In genomic region chr19:19407640-19407933, GRCh38 we compare ENCODE assay signal across 9 cellular contexts. TPM values are rescaled to one million over a fixed set of nuclear protein-coding genes. Genes with fewer than 3 reads are reported as not detected.
A peak's percentile ranks its signal among the peaks of the same experiment; 100 is the strongest.
DNase-seq lines count a peak whose midpoint lies in the region; ATAC-seq, FAIRE-seq and TF ChIP-seq lines count a peak whose summit lies in the region.
"Had no signal": no experiment of that assay in that cellular context is flagged by ENCODE, and none has a peak within 500 bp of the region (broad histone marks: within the 10 kb centered on the region; RNA-seq: fewer than 3 reads in every experiment).

No MANE protein-coding gene starts in this region.

- H3K9me3 ChIP-seq in Caco-2 (no peaks in the 10 kb centered on the region), pancreas (no peaks in the 10 kb centered on the region), sigmoid colon (no peaks in the 10 kb centered on the region)
- no peaks in the 10 kb centered on the region for H3K9me3 ChIP-seq in effector memory CD4-positive, alpha-beta T cell (ENCODE audit: control insufficient read depth, low read length)

- no peak overlapping the region for H3K27ac Mint-ChIP-seq in Caco-2 (ENCODE audit: unreplicated experiment)

- H3K27me3 ChIP-seq in Caco-2 (replicated peaks; ENCODE audit: control insufficient read depth, insufficient read depth, low read length) = no peaks in the 10 kb centered on the region
- H3K27me3 ChIP-seq in effector memory CD4-positive, alpha-beta T cell (replicated peaks; ENCODE audit: control insufficient read depth, insufficient read depth, low read length, poor library complexity, severe bottlenecking) = no peaks in the 10 kb centered on the region
- H3K27me3 ChIP-seq in pancreas = no peaks in the 10 kb centered on the region
- no peaks in the 10 kb centered on the region for H3K27me3 ChIP-seq in sigmoid colon

- H3K4me1 ChIP-seq in Caco-2 (peaks cover 34% of the 10 kb centered on the region), pancreas (peaks cover 25 to 50% (median 31%) of the 10 kb centered on the region in 3 donors), sigmoid colon (peaks cover 0 to 62% (median 46%) of the 10 kb centered on the region in 4 donors)
- H3K4me1 ChIP-seq in effector memory CD4-positive, alpha-beta T cell (ENCODE audit: control insufficient read depth, insufficient read depth, low read length, poor library complexity, severe bottlenecking) = peaks cover 50% of the 10 kb centered on the region

- no peak for DNase-seq in Caco-2
- peak; percentile 31 for DNase-seq in NAMALWA (ENCODE audit: low spot score)
- DNase-seq in effector memory CD4-positive, alpha-beta T cell = no peak
- DNase-seq in pancreas = no peak
- DNase-seq in sigmoid colon = no peak
- DNase-seq: NCI-H510A had no signal

- H3K27ac ChIP-seq in effector memory CD4-positive, alpha-beta T cell (ENCODE audit: insufficient read depth, low read length, poor library complexity, severe bottlenecking) = no peak overlapping the region
- H3K27ac ChIP-seq in pancreas (peak overlapping the region in 3 of 4 donors; percentile 75 to 80 (median 79)), sigmoid colon (peak overlapping the region in 2 of 4 donors; percentile 84 to 93)

- H3K36me3 Mint-ChIP-seq in Caco-2 (ENCODE audit: insufficient read depth, unreplicated experiment) = peaks cover 34% of the 10 kb centered on the region

- H3K4me3 ChIP-seq in Caco-2 (ENCODE audit: low read depth, low read length) (no peak overlapping the region), pancreas (peak overlapping the region in 3 of 4 donors; percentile 49 to 97 (median 87)), sigmoid colon (peak overlapping the region in 1 of 4 donors; percentile 98)
- peak overlapping the region; percentile 91 for H3K4me3 ChIP-seq in effector memory CD4-positive, alpha-beta T cell (ENCODE audit: insufficient read depth, low read depth, low read length, poor library complexity, severe bottlenecking)

- H3K9me3 Mint-ChIP-seq in Caco-2 (ENCODE audit: unreplicated experiment) = no peaks in the 10 kb centered on the region

- 51 to 63% methylated on average over 4 of the region's 4 CpGs for WGBS in pancreas, 2 donors
- WGBS in sigmoid colon, 2 donors = 65 to 76% methylated on average over 4 of the region's 4 CpGs

- CTCF ChIA-PET in Caco-2 (lab: Charles Lee) = no interaction called here

- no TSS peak for BruUV-seq in Caco-2 (replicated peaks; lab: Mats Ljungman, UMichigan)

- no peak for ATAC-seq in pancreas
- no peak for ATAC-seq in GM21526 (IDR thresholded peaks at IDR 0.05; ENCODE audit: low FRiP score, unreplicated experiment)
- no peak for ATAC-seq in HG03439 (IDR thresholded peaks at IDR 0.05; ENCODE audit: unreplicated experiment)
- no peak for ATAC-seq in HG03571 (IDR thresholded peaks at IDR 0.05; ENCODE audit: unreplicated experiment)

- TF ChIP-seq EP300 in sigmoid colon (IDR thresholded peaks at IDR 0.05) = no peak

- no peaks in the 10 kb centered on the region for H3K27me3 Mint-ChIP-seq in Caco-2 (ENCODE audit: insufficient read depth, unreplicated experiment)

- H3K4me1 Mint-ChIP-seq in Caco-2 (ENCODE audit: low read depth, unreplicated experiment) = peaks cover 24% of the 10 kb centered on the region

- POLR2A ChIA-PET in Caco-2 (lab: Charles Lee) = no interaction called here

- H3K36me3 ChIP-seq in Caco-2 (ENCODE audit: control insufficient read depth, insufficient read depth, low read length) = peaks cover 1% of the 10 kb centered on the region; the same call in 1 of the 2 replicates
- H3K36me3 ChIP-seq in effector memory CD4-positive, alpha-beta T cell (ENCODE audit: control insufficient read depth, insufficient read depth, low read length) = no peaks in the 10 kb centered on the region
- no peaks in the 10 kb centered on the region for H3K36me3 ChIP-seq in pancreas
- no peaks in the 10 kb centered on the region for H3K36me3 ChIP-seq in sigmoid colon

- no peak for TF ChIP-seq CTCF in Caco-2 (IDR thresholded peaks at IDR 0.05; ENCODE audit: insufficient read depth in 1 of 2, low read depth in 1 of 2, low read length in 1 of 2, severe bottlenecking in 1 of 2, unreplicated experiment in 1 of 2)
- no peak for TF ChIP-seq CTCF in pancreas (IDR thresholded peaks at IDR 0.05)
- TF ChIP-seq CTCF in sigmoid colon (IDR thresholded peaks at IDR 0.05) = no peak

- peak overlapping the region; percentile 95 for H3K4me3 Mint-ChIP-seq in Caco-2 (ENCODE audit: unreplicated experiment)

- intact Hi-C loops in Caco-2 (cut with micrococcal nuclease; ENCODE audit: unreplicated experiment) (loop anchor here (1.0 kb wide), 1 partner anchor 40 kb away; no protein-coding TSS in a partner anchor), pancreas (cut with DNase I) (no loop called here), sigmoid colon (cut with DNase I) (loop anchor here (5.0 to 10.0 kb wide), 4 partner anchors 40 to 257 kb away; partner anchors contain the start of genes ATP13A1 and ZNF101)

- TF ChIP-seq POLR2A in sigmoid colon (IDR thresholded peaks at IDR 0.05) = no peak

- FAIRE-seq in pancreas (lab: Jason Lieb, UNC) = no peak

RNA-seq across cellular contexts. Expression of gene GATAD2A, which starts 2.1 kb away (rescaled TPM):
- total RNA-seq in Caco-2 (2022) = 118 and 126 TPM in 2 replicates
- 10 to 100 TPM; 31.4 to 51.8 (median 41.8) TPM for total RNA-seq in pancreas
- polyA plus RNA-seq in pancreas = 10 to 100 TPM; 11.9 to 13.1 TPM
- total RNA-seq in sigmoid colon = 100 to 1,000 TPM in 1 of 4 donors, 10 to 100 TPM in 3; 18.5 to 138 (median 25.5) TPM
- 10 to 100 TPM; 23.4 to 50.5 (median 31.0) TPM for polyA plus RNA-seq in sigmoid colon

Comparison
In these comparisons a context has a peak if more than half of its experiments do, and no peak if none do; other contexts are left out.
1. intact Hi-C loops: an anchor here in Caco-2 (1.0 kb wide) and sigmoid colon (5.0 to 10.0 kb wide); none called in pancreas.